In genomic region chrX:38560776-38561125, GRCh38 we compare ENCODE assay signal across 8 cellular contexts. TPM values are rescaled to one million over a fixed set of nuclear protein-coding genes. Genes with fewer than 3 reads are reported as not detected.
DNase-seq lines count a peak whose midpoint lies in the region; ATAC-seq and TF ChIP-seq lines count a peak whose summit lies in the region.

No MANE protein-coding gene starts in this region.

- H3K9ac ChIP-seq in iPS-20b (ENCODE audit: low read depth, low read length) (no peak overlapping the region), Karpas-422 (ENCODE audit: low read length) (no peak overlapping the region)

- no peak for TF ChIP-seq CTCF in activated CD8-positive, alpha-beta T cell treated with anti-CD3 and anti-CD28 coated beads for 36 hours (IDR thresholded peaks at IDR 0.05)

- H3K36me3 ChIP-seq in iPS-20b (ENCODE audit: insufficient read depth, low read depth, low read length) (no peaks in the 10 kb centered on the region), Karpas-422 (ENCODE audit: insufficient read depth, low read length) (no peaks in the 10 kb centered on the region)

- no peak overlapping the region for H3K4me2 ChIP-seq in Karpas-422 (ENCODE audit: low read depth, low read length, poor library complexity, severe bottlenecking)

- POLR2A ChIA-PET in activated CD4-positive, alpha-beta T cell treated with anti-CD3 and anti-CD28 coated beads for 36 hours (lab: Charles Lee): no interaction called here
- POLR2A ChIA-PET in activated CD8-positive, alpha-beta T cell treated with anti-CD3 and anti-CD28 coated beads for 36 hours (lab: Charles Lee): interaction anchor here (1.2 kb wide), 1 partner anchor 234 kb away, joined by 4 read pairs; the partner anchor contains the start of gene RPGR

- H3K27me3 ChIP-seq in iPS-20b (ENCODE audit: insufficient read depth, low read length) (peaks cover 16% of the 10 kb centered on the region), Karpas-422 (ENCODE audit: low read length) (no peaks in the 10 kb centered on the region)

- CTCF ChIA-PET in activated CD4-positive, alpha-beta T cell treated with anti-CD3 and anti-CD28 coated beads for 36 hours (lab: Charles Lee): interaction anchor here (0.6 kb wide), 2 partner anchors 76 to 391 kb away, joined by 3 to 4 read pairs; no protein-coding TSS in a partner anchor
- CTCF ChIA-PET in activated CD8-positive, alpha-beta T cell treated with anti-CD3 and anti-CD28 coated beads for 36 hours (lab: Charles Lee): no interaction called here

- H3K9me3 Mint-ChIP-seq in activated CD4-positive, alpha-beta T cell treated with anti-CD3 and anti-CD28 coated beads for 36 hours (ENCODE audit: low read depth): no peaks in the 10 kb centered on the region
- H3K9me3 Mint-ChIP-seq in activated CD8-positive, alpha-beta T cell treated with anti-CD3 and anti-CD28 coated beads for 36 hours: no peaks in the 10 kb centered on the region

- H3K36me3 Mint-ChIP-seq in activated CD4-positive, alpha-beta T cell treated with anti-CD3 and anti-CD28 coated beads for 36 hours (ENCODE audit: low read depth): no peaks in the 10 kb centered on the region
- no peaks in the 10 kb centered on the region for H3K36me3 Mint-ChIP-seq in activated CD8-positive, alpha-beta T cell treated with anti-CD3 and anti-CD28 coated beads for 36 hours (ENCODE audit: low read depth)

- H3K27me3 Mint-ChIP-seq in activated CD4-positive, alpha-beta T cell treated with anti-CD3 and anti-CD28 coated beads for 36 hours: no peaks in the 10 kb centered on the region
- H3K27me3 Mint-ChIP-seq in activated CD8-positive, alpha-beta T cell treated with anti-CD3 and anti-CD28 coated beads for 36 hours: peaks cover 6% of the 10 kb centered on the region

- H3K4me3 Mint-ChIP-seq in activated CD4-positive, alpha-beta T cell treated with anti-CD3 and anti-CD28 coated beads for 36 hours: peak overlapping the region; percentile 76
- H3K4me3 Mint-ChIP-seq in activated CD8-positive, alpha-beta T cell treated with anti-CD3 and anti-CD28 coated beads for 36 hours: peak overlapping the region; percentile 77

- no peak overlapping the region for H3K27ac Mint-ChIP-seq in activated CD4-positive, alpha-beta T cell treated with anti-CD3 and anti-CD28 coated beads for 36 hours
- no peak overlapping the region for H3K27ac Mint-ChIP-seq in activated CD8-positive, alpha-beta T cell treated with anti-CD3 and anti-CD28 coated beads for 36 hours

- H3K4me1 Mint-ChIP-seq in activated CD4-positive, alpha-beta T cell treated with anti-CD3 and anti-CD28 coated beads for 36 hours: no peaks in the 10 kb centered on the region
- H3K4me1 Mint-ChIP-seq in activated CD8-positive, alpha-beta T cell treated with anti-CD3 and anti-CD28 coated beads for 36 hours (ENCODE audit: low read depth): peaks cover 2% of the 10 kb centered on the region

- H3K4me1 ChIP-seq in iPS-20b (ENCODE audit: insufficient read depth, low read length) (no peaks in the 10 kb centered on the region), Karpas-422 (ENCODE audit: low read length) (no peaks in the 10 kb centered on the region)

- DNase-seq in activated CD4-positive, alpha-beta T cell treated with anti-CD3 and anti-CD28 coated beads for 36 hours: no peak
- DNase-seq in activated CD4-positive, alpha-beta T cell treated with anti-CD3 and anti-CD28 coated beads for 1 hour: no peak
- no peak for DNase-seq in activated CD8-positive, alpha-beta T cell treated with anti-CD3 and anti-CD28 coated beads for 36 hours
- DNase-seq in substantia nigra (lab: John Stamatoyannopoulos, UW): peak in 11 of 49 donors; percentile 2 to 75 (median 33)
- DNase-seq in ecto neural progenitor cell (ENCODE audit: low spot score): no peak
- DNase-seq in NCI-H1930 (lab: John Stamatoyannopoulos, UW): no peak
- no peak for DNase-seq in Karpas-422

- peak overlapping the region; percentile 65 for H3K4me3 ChIP-seq in iPS-20b (ENCODE audit: low read length)
- no peak overlapping the region for H3K4me3 ChIP-seq in Karpas-422 (ENCODE audit: low read length)

- H3K9me2 ChIP-seq in Karpas-422 (replicated peaks; ENCODE audit: insufficient read depth, low read length): no peaks in the 10 kb centered on the region

- H3K27ac ChIP-seq in iPS-20b (ENCODE audit: low read length) (no peak overlapping the region), substantia nigra (ENCODE audit: low read depth, low read length, poor library complexity, severe bottlenecking) (peak overlapping the region; percentile 23), Karpas-422 (ENCODE audit: low read length) (no peak overlapping the region)

- ATAC-seq in activated CD4-positive, alpha-beta T cell treated with anti-CD3 and anti-CD28 coated beads for 36 hours: no peak
- no peak for ATAC-seq in activated CD8-positive, alpha-beta T cell treated with anti-CD3 and anti-CD28 coated beads for 36 hours

- intact Hi-C loops in activated CD4-positive, alpha-beta T cell treated with anti-CD3 and anti-CD28 coated beads for 36 hours (cut with DNase I, micrococcal nuclease): loop anchor here in 1 of 2 experiments (1.0 kb wide), 1 partner anchor 233 kb away; the partner anchor contains the start of gene RPGR
- intact Hi-C loops in activated CD8-positive, alpha-beta T cell treated with anti-CD3 and anti-CD28 coated beads for 36 hours (cut with micrococcal nuclease): no loop called here

- H3K9me3 ChIP-seq in iPS-20b (ENCODE audit: insufficient read depth, low read depth, low read length): no peaks in the 10 kb centered on the region
- no peaks in the 10 kb centered on the region for H3K9me3 ChIP-seq in Karpas-422 (ENCODE audit: low read length)

- H2AFZ ChIP-seq in Karpas-422 (ENCODE audit: low read length): no peak overlapping the region

- H3K79me2 ChIP-seq in Karpas-422 (ENCODE audit: low read length): no peaks in the 10 kb centered on the region

- H4K20me1 ChIP-seq in Karpas-422 (ENCODE audit: insufficient read depth, low read depth, low read length): no peaks in the 10 kb centered on the region

RNA-seq across cellular contexts. Expression of gene TSPAN7, which starts 0.6 kb away (rescaled TPM):
- total RNA-seq in activated CD4-positive, alpha-beta T cell treated with anti-CD3 and anti-CD28 coated beads for 36 hours: under 1 TPM; 0.42 to 0.85 TPM
- total RNA-seq in activated CD8-positive, alpha-beta T cell treated with anti-CD3 and anti-CD28 coated beads for 36 hours: under 1 TPM; 0.50 to 0.74 TPM
- not detected in 2 replicates for total RNA-seq in Karpas-422 (2014; rRNA removed; shearing (Covaris generic); ENCODE audit: low replicate concordance)
